Comparison of ENCODE assay signal across 8 cellular contexts in the genomic region with DNA sequence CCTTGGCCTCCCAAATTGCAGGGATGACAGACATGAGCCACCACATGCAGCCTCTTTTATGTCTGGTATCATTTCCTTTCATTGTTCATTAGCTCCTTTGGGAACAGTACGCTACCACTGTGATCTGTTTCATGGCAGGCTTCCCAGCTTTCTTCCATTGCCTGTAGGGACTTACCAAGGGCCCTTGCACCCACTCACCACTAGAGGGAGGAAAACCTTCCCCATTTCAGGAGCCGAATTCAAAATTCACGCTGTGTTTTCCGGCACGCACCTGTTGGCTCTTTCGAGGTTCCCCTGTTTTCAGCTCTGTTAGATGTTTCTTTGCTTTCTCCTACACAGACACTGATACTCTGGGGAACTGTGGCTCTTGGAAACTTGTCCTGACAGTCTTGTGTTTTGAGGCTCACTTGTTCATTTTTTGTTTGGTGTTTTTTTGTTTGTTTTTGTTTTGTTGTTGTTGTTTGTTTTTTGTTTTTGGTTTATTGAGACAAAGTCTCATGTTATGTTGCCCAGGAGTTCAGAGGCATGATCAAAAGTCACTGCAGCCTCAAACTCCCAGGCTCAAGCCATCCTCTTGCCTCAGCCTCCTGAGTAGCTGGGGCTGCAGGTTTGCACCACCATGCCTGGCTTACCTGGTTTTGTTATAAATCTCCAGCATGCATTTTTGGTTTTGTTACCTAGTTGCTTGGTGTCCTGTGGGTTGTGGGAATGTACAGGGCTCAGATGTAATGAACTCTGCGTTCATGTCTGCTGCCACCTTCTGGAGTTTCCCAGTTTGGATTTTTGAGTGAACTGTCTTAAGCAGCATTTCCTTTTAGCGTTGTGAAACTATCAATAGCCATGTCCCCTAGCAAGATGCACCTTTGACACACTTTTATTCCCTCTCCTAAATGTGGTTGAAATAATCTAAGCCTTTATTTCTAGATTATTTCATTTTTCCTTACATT. TPM values are rescaled to one million over a fixed set of nuclear protein-coding genes. Genes with fewer than 3 reads are reported as not detected.
DNase-seq lines count a peak whose midpoint lies in the region; ATAC-seq and TF ChIP-seq lines count a peak whose summit lies in the region.

No MANE protein-coding gene starts in this region.

- no peak for ATAC-seq in GM21360 (IDR thresholded peaks at IDR 0.05; ENCODE audit: unreplicated experiment)
- ATAC-seq in GM18861 (IDR thresholded peaks at IDR 0.05; ENCODE audit: unreplicated experiment): no peak

- no peak for TF ChIP-seq RAD21 in neural cell (conservative IDR thresholded peaks at IDR 0.05)

- peak; percentile 54 for DNase-seq in ACHN
- peak; percentile 46 for DNase-seq in GM12865 (ENCODE audit: low read depth)
- DNase-seq in NCI-H2081 (lab: John Stamatoyannopoulos, UW): peak; percentile 52 to 75
- DNase-seq in fibroblast of lung (ENCODE audit: low read depth in 2 of 2): peak; percentile 64 to 75

- no peaks in the 10 kb centered on the region for H3F3A ChIP-seq in neural cell (ENCODE audit: insufficient read depth, low read length, poor library complexity, severe bottlenecking)

- no peak for TF ChIP-seq EP300 in neural cell (conservative IDR thresholded peaks at IDR 0.05; ENCODE audit: poor library complexity, severe bottlenecking)

- no peaks in the 10 kb centered on the region for H4K20me1 ChIP-seq in fibroblast of lung (ENCODE audit: control insufficient read depth, extremely low read depth, insufficient read depth, low read length)
- H4K20me1 ChIP-seq in neural cell (ENCODE audit: insufficient read depth): no peaks in the 10 kb centered on the region

- no peaks in the 10 kb centered on the region for H3K36me3 ChIP-seq in fibroblast of lung (ENCODE audit: control insufficient read depth, insufficient read depth, low read length)
- no peaks in the 10 kb centered on the region for H3K36me3 ChIP-seq in neural cell (ENCODE audit: insufficient read depth, low read length)

- no peaks in the 10 kb centered on the region for H3K27me3 ChIP-seq in fibroblast of lung (ENCODE audit: control insufficient read depth, insufficient read depth, low read length)
- no peaks in the 10 kb centered on the region for H3K27me3 ChIP-seq in neural cell (ENCODE audit: insufficient read depth, low read depth, low read length)

- H3K79me2 ChIP-seq in fibroblast of lung (ENCODE audit: control insufficient read depth, insufficient read depth, low read length) (no peaks in the 10 kb centered on the region), neural cell (replicated peaks; ENCODE audit: insufficient read depth, low read length) (no peaks in the 10 kb centered on the region)

- H3K4me1 ChIP-seq in fibroblast of lung (ENCODE audit: control insufficient read depth, extremely low read depth, insufficient read depth, low read length): no peaks in the 10 kb centered on the region

- H3K9me2 ChIP-seq in neural cell (ENCODE audit: insufficient read depth, low read length): no peaks in the 10 kb centered on the region

- H2AFZ ChIP-seq in fibroblast of lung (ENCODE audit: low read length) (no peak overlapping the region), neural cell (ENCODE audit: low read depth, low read length) (no peak overlapping the region)

- TF ChIP-seq CTCF in GM12865 (IDR thresholded peaks at IDR 0.05; ENCODE audit: insufficient read depth, low read depth, low read length, missing control alignments) (peak; percentile 83), VCaP (conservative IDR thresholded peaks at IDR 0.05) (peak; percentile 92), fibroblast of lung (conservative IDR thresholded peaks at IDR 0.05 in 1 of 2, IDR thresholded peaks at IDR 0.05 in 1 of 2; ENCODE audit: low read depth in 1 of 2, low read length in 2 of 2) (peak; percentile 87 to 97), neural cell (IDR thresholded peaks at IDR 0.05; ENCODE audit: poor library complexity, severe bottlenecking) (peak; percentile 45)

- H3K9me3 ChIP-seq in fibroblast of lung (ENCODE audit: control insufficient read depth, insufficient read depth, low read depth, low read length): no peaks in the 10 kb centered on the region
- H3K9me3 ChIP-seq in neural cell (ENCODE audit: low read length): no peaks in the 10 kb centered on the region

- H3K9ac ChIP-seq in fibroblast of lung (ENCODE audit: insufficient read depth, low read length): no peak overlapping the region
- H3K9ac ChIP-seq in neural cell (ENCODE audit: low read length): no peak overlapping the region

- H3K4me3 ChIP-seq in GM12865 (ENCODE audit: low read depth, low read length): no peak overlapping the region
- H3K4me3 ChIP-seq in fibroblast of lung (replicated peaks in 1 of 4; ENCODE audit: control extremely low read depth in 1 of 4, insufficient read depth in 1 of 4, low read depth in 3 of 4, low read length in 4 of 4): no peak overlapping the region
- no peak overlapping the region for H3K4me3 ChIP-seq in neural cell (ENCODE audit: low read length)

- H3K27ac ChIP-seq in VCaP (peak overlapping the region; percentile 15; the same call in 1 of the 2 replicates), fibroblast of lung (ENCODE audit: insufficient read depth, low read length) (no peak overlapping the region), neural cell (ENCODE audit: low read length) (no peak overlapping the region)

- H3K4me2 ChIP-seq in fibroblast of lung (ENCODE audit: extremely low read depth, insufficient read depth, low read length) (no peak overlapping the region), neural cell (ENCODE audit: low read length) (no peak overlapping the region)

- in situ Hi-C loops in ACHN (cut with HindIII; ENCODE audit: low pct_ligation_motif_present, low pct_unique_long_range_greater_than_20kb, low sequenced_read_pairs): no loop called here

TF ChIP-seq in neural cell, 6 proteins besides CTCF, POLR2A, EP300 and RAD21:
- TF ChIP-seq SMC3 (conservative IDR thresholded peaks at IDR 0.05; ENCODE audit: poor library complexity) (no peak), EZH2 (IDR thresholded peaks at IDR 0.05; ENCODE audit: borderline replicate concordance, insufficient read depth, low read length, poor library complexity, severe bottlenecking) (no peak), MXI1 (conservative IDR thresholded peaks at IDR 0.05; ENCODE audit: poor library complexity, severe bottlenecking) (no peak), REST (IDR thresholded peaks at IDR 0.05; ENCODE audit: borderline replicate concordance) (no peak), TAF1 (IDR thresholded peaks at IDR 0.05; ENCODE audit: low read depth) (no peak), POLR2AphosphoS5 (IDR thresholded peaks at IDR 0.05) (no peak)

RNA-seq across cellular contexts. Expression of gene KRTAP5-11, which starts 2.3 kb away (rescaled TPM):
- total RNA-seq in fibroblast of lung: not detected in 2 replicates
- polyA plus RNA-seq in fibroblast of lung (not detected in 2 replicates), neural cell (not detected in 2 replicates)
- not detected in 2 replicates for polyA plus RNA-seq in fibroblast of lung (2012)
- polyA minus RNA-seq in fibroblast of lung (ENCODE audit: low replicate concordance) (not detected in 2 replicates), neural cell (not detected in 2 replicates)

RNA-seq across cellular contexts. Expression of gene KRTAP5-10, which starts 15.0 kb away (rescaled TPM):
- not detected in 2 replicates for total RNA-seq in fibroblast of lung
- polyA plus RNA-seq in fibroblast of lung (not detected in 2 replicates), neural cell (0.62 TPM in 1 of 2 replicates, not detected in the other)
- polyA plus RNA-seq in fibroblast of lung (2012): not detected in 2 replicates
- polyA minus RNA-seq in fibroblast of lung (ENCODE audit: low replicate concordance) (not detected in 2 replicates), neural cell (not detected in 2 replicates)

RNA-seq across cellular contexts. Expression of gene KRTAP5-9, which starts 32.1 kb away (rescaled TPM):
- not detected in 2 replicates for total RNA-seq in fibroblast of lung
- polyA plus RNA-seq in fibroblast of lung (not detected in 2 replicates), neural cell (not detected in 2 replicates)
- polyA plus RNA-seq in fibroblast of lung (2012): not detected in 2 replicates
- polyA minus RNA-seq in fibroblast of lung (ENCODE audit: low replicate concordance) (not detected in 2 replicates), neural cell (not detected in 2 replicates)

RNA-seq across cellular contexts. Expression of gene KRTAP5-8, which starts 42.5 kb away (rescaled TPM):
- total RNA-seq in fibroblast of lung: not detected in 2 replicates
- not detected in 2 replicates for polyA plus RNA-seq in fibroblast of lung
- polyA plus RNA-seq in fibroblast of lung (2012): not detected in 2 replicates
- not detected in 2 replicates for polyA minus RNA-seq in fibroblast of lung (ENCODE audit: low replicate concordance)
- not detected in 2 replicates for polyA plus RNA-seq in neural cell
- not detected in 2 replicates for polyA minus RNA-seq in neural cell

RNA-seq across cellular contexts. Expression of gene KRTAP5-7, which starts 53.3 kb away (rescaled TPM):
- under 0.01 and 0.17 TPM in 2 replicates for total RNA-seq in fibroblast of lung
- polyA plus RNA-seq in fibroblast of lung (not detected in 2 replicates), neural cell (0.56 and 1.2 TPM in 2 replicates)
- polyA plus RNA-seq in fibroblast of lung (2012): not detected in 2 replicates
- polyA minus RNA-seq in fibroblast of lung (ENCODE audit: low replicate concordance) (not detected in 2 replicates), neural cell (0.49 TPM in 1 of 2 replicates, not detected in the other)
